Comparison of ENCODE assay signal across 29 cellular contexts in genomic region chr12:66004922-66005703, GRCh38.
"Had no signal": no experiment of that assay in that cellular context is flagged by ENCODE, and none has a peak within 500 bp of the region (broad histone marks: within the 10 kb centered on the region; RNA-seq: fewer than 3 reads in every experiment).

No MANE protein-coding gene starts in this region.

- H3K27ac ChIP-seq: neural progenitor cell, neutrophil, parathyroid adenoma, psoas muscle, skin epidermis, stomach, testis, thyroid gland, transverse colon, upper lobe of right lung had no signal

- H3K4me1 ChIP-seq: neural progenitor cell, parathyroid adenoma, psoas muscle, stomach, testis, thyroid gland, transverse colon, upper lobe of right lung had no signal

- H3K4me3 ChIP-seq: lung, neural progenitor cell, psoas muscle, skin epidermis, stomach, testis, thyroid gland, transverse colon, upper lobe of right lung had no signal

- FAIRE-seq: keratinocyte, urothelium cell line had no signal

- H3K9me3 ChIP-seq: neutrophil, psoas muscle, testis, thyroid gland, transverse colon, upper lobe of right lung had no signal

- H2AFZ ChIP-seq: neural progenitor cell, parathyroid adenoma had no signal

- H3K27me3 ChIP-seq: neural progenitor cell, neutrophil, stomach, testis, thyroid gland, transverse colon, upper lobe of right lung had no signal

- H3K36me3 ChIP-seq: neural progenitor cell, neutrophil, stomach, thyroid gland, transverse colon, upper lobe of right lung had no signal

- H3K9ac ChIP-seq: neural progenitor cell, parathyroid adenoma had no signal

- H3K79me2 ChIP-seq: parathyroid adenoma had no signal

- ATAC-seq: left lobe of liver; natural killer cell; psoas muscle; sciatic nerve; stimulated activated naive B cell treated with anti-CD40 and anti-IgM and Interleukin-4, amounts not matched to agents 10 μg/mL and 1 μg/mL and 100 μg/mL, for 72 hours; stimulated activated naive CD8-positive, alpha-beta T cell treated with anti-CD3 and anti-CD28 coated beads, Interleukin-15, Interleukin-2, amounts not matched to agents 100 U/mL and 50 U/mL, for 24 hours; upper lobe of right lung had no signal

- H3K4me2 ChIP-seq: neural progenitor cell had no signal

- DNase-seq: hippocampal formation; kidney glomerular epithelial cell; left cardiac atrium; mesendoderm; naive B cell; natural killer cell; nephron progenitor cell; occipital lobe; psoas muscle; stimulated activated CD4-positive, alpha-beta T cell treated with anti-CD3 and anti-CD28 coated beads, Interleukin-12 subunit alpha, Interleukin-12 subunit beta, amount 100 ng/mL, for 4 hours; stimulated activated CD4-positive, alpha-beta T cell treated with anti-CD3 and anti-CD28 coated beads, Interleukin-15, amount 100 ng/mL, for 24 hours; stimulated activated CD4-positive, alpha-beta T cell treated with anti-CD3 and anti-CD28 coated beads, Interleukin-2, amount 100 ng/mL, for 24 hours; stimulated activated CD4-positive, alpha-beta T cell treated with anti-CD3 and anti-CD28 coated beads, Interleukin-4, amount 100 ng/mL, for 1 hour; stimulated activated naive B cell treated with anti-CD40 and anti-IgM and Interleukin-4, amounts not matched to agents 10 μg/mL and 1 μg/mL and 100 μg/mL, for 72 hours; stimulated activated naive CD8-positive, alpha-beta T cell treated with anti-CD3 and anti-CD28 coated beads, Interleukin-15, Interleukin-2, amounts not matched to agents 100 U/mL and 50 U/mL, for 24 hours; stomach; testis; thyroid gland; transverse colon; upper lobe of right lung had no signal
